ENCODE assay signal across 8 cellular contexts in genomic region chr12:24562761-24563392, GRCh38.
DNase-seq lines count a peak whose midpoint lies in the region; ATAC-seq and TF ChIP-seq lines count a peak whose summit lies in the region.

No MANE protein-coding gene starts in this region.

- H3K27ac ChIP-seq in cingulate gyrus (ENCODE audit: low read depth, low read length) (peak overlapping the region; percentile 49), left lung (peak overlapping the region; percentile 65 to 92)

- peak overlapping the region; percentile 93 for H3K4me3 Mint-ChIP-seq in activated CD4-positive, alpha-beta T cell treated with anti-CD3 and anti-CD28 coated beads, Interleukin-2, amount 10 ng/mL, durations not matched to agents 24 days and 14 days
- H3K4me3 Mint-ChIP-seq in stimulated activated naive CD8-positive, alpha-beta T cell treated with anti-CD3 and anti-CD28 coated beads, Interleukin-15, amount 100 ng/mL, for 72 hours, result peak overlapping the region; percentile 82 to 83

- ATAC-seq in left lung (peak; percentile 33), HG02884 (IDR thresholded peaks at IDR 0.05; ENCODE audit: unreplicated experiment) (no peak), HG03520 (IDR thresholded peaks at IDR 0.05; ENCODE audit: unreplicated experiment) (no peak)
- peak; percentile 40 for ATAC-seq in stimulated activated naive CD8-positive, alpha-beta T cell treated with anti-CD3 and anti-CD28 coated beads, Interleukin-15, amount 100 ng/mL, for 72 hours

- no peaks in the 10 kb centered on the region for H3K36me3 Mint-ChIP-seq in activated CD4-positive, alpha-beta T cell treated with anti-CD3 and anti-CD28 coated beads, Interleukin-2, amount 10 ng/mL, durations not matched to agents 24 days and 14 days (ENCODE audit: low read depth)

- H3K4me3 ChIP-seq in left lung, result peak overlapping the region; percentile 59 to 71

- intact Hi-C loops in activated CD4-positive, alpha-beta T cell treated with anti-CD3 and anti-CD28 coated beads, Interleukin-2, amount 10 ng/mL, durations not matched to agents 24 days and 14 days (cut with micrococcal nuclease), result loop anchor here (5.0 to 10.0 kb wide), 3 partner anchors 34 to 1562 kb away; partner anchors contain the start of gene BHLHE41
- intact Hi-C loops in left lung (cut with DNase I), result no loop called here

- no peak overlapping the region for H3K27ac Mint-ChIP-seq in activated CD4-positive, alpha-beta T cell treated with anti-CD3 and anti-CD28 coated beads, Interleukin-2, amount 10 ng/mL, durations not matched to agents 24 days and 14 days
- no peak overlapping the region for H3K27ac Mint-ChIP-seq in stimulated activated naive CD8-positive, alpha-beta T cell treated with anti-CD3 and anti-CD28 coated beads, Interleukin-15, amount 100 ng/mL, for 72 hours

- no peaks in the 10 kb centered on the region for H3K9me3 ChIP-seq in left lung

- peak; percentile 59 for DNase-seq in activated CD4-positive, alpha-beta T cell treated with anti-CD3 and anti-CD28 coated beads, Interleukin-2, amount 10 ng/mL, durations not matched to agents 24 days and 14 days
- DNase-seq in activated CD4-positive, alpha-beta T cell treated with anti-CD3 and anti-CD28 coated beads, Interleukin-2, amount 50 U/mL, for 1 hour, result no peak
- DNase-seq in NCI-H526 treated with DMSO at 0.1 percent for 48 hours (lab: John Stamatoyannopoulos, UW), result peak; percentile 69
- peak; percentile 42 to 84 for DNase-seq in left lung
- peak in 1 of 2 donors; percentile 4 for DNase-seq in stimulated activated naive CD8-positive, alpha-beta T cell treated with anti-CD3 and anti-CD28 coated beads, Interleukin-15, amount 100 ng/mL, for 72 hours

- H3K4me1 ChIP-seq in left lung, result peaks cover 5 to 19% of the 10 kb centered on the region in 2 donors

- no peak for TF ChIP-seq CTCF in left lung (IDR thresholded peaks at IDR 0.05)

- peaks cover 64% of the 10 kb centered on the region for H3K27me3 Mint-ChIP-seq in activated CD4-positive, alpha-beta T cell treated with anti-CD3 and anti-CD28 coated beads, Interleukin-2, amount 10 ng/mL, durations not matched to agents 24 days and 14 days
- H3K27me3 Mint-ChIP-seq in stimulated activated naive CD8-positive, alpha-beta T cell treated with anti-CD3 and anti-CD28 coated beads, Interleukin-15, amount 100 ng/mL, for 72 hours, result peaks cover 65% of the 10 kb centered on the region

- H3K9me3 Mint-ChIP-seq in activated CD4-positive, alpha-beta T cell treated with anti-CD3 and anti-CD28 coated beads, Interleukin-2, amount 10 ng/mL, durations not matched to agents 24 days and 14 days, result no peaks in the 10 kb centered on the region
- H3K9me3 Mint-ChIP-seq in stimulated activated naive CD8-positive, alpha-beta T cell treated with anti-CD3 and anti-CD28 coated beads, Interleukin-15, amount 100 ng/mL, for 72 hours, result no peaks in the 10 kb centered on the region

- H3K27me3 ChIP-seq in left lung, result peaks cover 8 to 68% of the 10 kb centered on the region in 2 donors

- H3K4me1 Mint-ChIP-seq in activated CD4-positive, alpha-beta T cell treated with anti-CD3 and anti-CD28 coated beads, Interleukin-2, amount 10 ng/mL, durations not matched to agents 24 days and 14 days, result peaks cover 18% of the 10 kb centered on the region
- H3K4me1 Mint-ChIP-seq in stimulated activated naive CD8-positive, alpha-beta T cell treated with anti-CD3 and anti-CD28 coated beads, Interleukin-15, amount 100 ng/mL, for 72 hours, result peaks cover 30% of the 10 kb centered on the region

- H3K36me3 ChIP-seq in left lung, result no peaks in the 10 kb centered on the region

Comparison
In these comparisons a context has a peak if more than half of its experiments do, and no peak if none do; other contexts are left out.
1. ATAC-seq: peak in left lung (single experiment) and stimulated activated naive CD8-positive, alpha-beta T cell treated with anti-CD3 and anti-CD28 coated beads, Interleukin-15, amount 100 ng/mL, for 72 hours (single experiment); none in HG02884 (single experiment) and HG03520 (single experiment).